In genomic region chr5:137367951-137368350, GRCh38 we compare ENCODE assay signal across 20 cellular contexts.
"Had no signal": no experiment of that assay in that cellular context is flagged by ENCODE, and none has a peak within 500 bp of the region (broad histone marks: within the 10 kb centered on the region; RNA-seq: fewer than 3 reads in every experiment).

No MANE protein-coding gene starts in this region.

- H3K9me3 ChIP-seq: heart left ventricle, psoas muscle, stomach, thoracic aorta, transverse colon had no signal

- H3K4me3 Mint-ChIP-seq: endodermal cell; naive thymus-derived CD4-positive, alpha-beta T cell; nephron progenitor cell had no signal

- H3K27me3 ChIP-seq: transverse colon had no signal

- H3K27ac ChIP-seq: coronary artery, heart left ventricle, psoas muscle, stomach, thoracic aorta, transverse colon had no signal

- H3K36me3 ChIP-seq: heart left ventricle, stomach, thoracic aorta, transverse colon had no signal

- H3K4me3 ChIP-seq: coronary artery, heart left ventricle, psoas muscle, skin epidermis, stomach, thoracic aorta, transverse colon had no signal

- H3K9me3 Mint-ChIP-seq: endodermal cell; naive thymus-derived CD4-positive, alpha-beta T cell; nephron progenitor cell had no signal

- DNase-seq: effector CD4-positive, alpha-beta T cell; endodermal cell; erythroblast; foreskin melanocyte; heart left ventricle; kidney glomerular epithelial cell; mesendoderm; naive thymus-derived CD4-positive, alpha-beta T cell; nephron progenitor cell; psoas muscle; retina; stimulated activated CD4-positive, alpha-beta T cell treated with anti-CD3 and anti-CD28 coated beads, Interleukin-12 subunit alpha, Interleukin-12 subunit beta, amount 100 ng/mL, for 4 hours; stimulated activated naive CD4-positive, alpha-beta T cell; stomach; substantia nigra; transverse colon had no signal

- H3K4me1 Mint-ChIP-seq: endodermal cell; naive thymus-derived CD4-positive, alpha-beta T cell; nephron progenitor cell had no signal

- ATAC-seq: heart left ventricle; naive thymus-derived CD4-positive, alpha-beta T cell; psoas muscle; sciatic nerve had no signal

- H3K27ac Mint-ChIP-seq: endodermal cell; naive thymus-derived CD4-positive, alpha-beta T cell; nephron progenitor cell had no signal

- H3K36me3 Mint-ChIP-seq: naive thymus-derived CD4-positive, alpha-beta T cell had no signal

- H3K4me1 ChIP-seq: heart left ventricle, psoas muscle, stomach, transverse colon had no signal
